1 cellular context compared by ENCODE assay signal in the genomic region with DNA sequence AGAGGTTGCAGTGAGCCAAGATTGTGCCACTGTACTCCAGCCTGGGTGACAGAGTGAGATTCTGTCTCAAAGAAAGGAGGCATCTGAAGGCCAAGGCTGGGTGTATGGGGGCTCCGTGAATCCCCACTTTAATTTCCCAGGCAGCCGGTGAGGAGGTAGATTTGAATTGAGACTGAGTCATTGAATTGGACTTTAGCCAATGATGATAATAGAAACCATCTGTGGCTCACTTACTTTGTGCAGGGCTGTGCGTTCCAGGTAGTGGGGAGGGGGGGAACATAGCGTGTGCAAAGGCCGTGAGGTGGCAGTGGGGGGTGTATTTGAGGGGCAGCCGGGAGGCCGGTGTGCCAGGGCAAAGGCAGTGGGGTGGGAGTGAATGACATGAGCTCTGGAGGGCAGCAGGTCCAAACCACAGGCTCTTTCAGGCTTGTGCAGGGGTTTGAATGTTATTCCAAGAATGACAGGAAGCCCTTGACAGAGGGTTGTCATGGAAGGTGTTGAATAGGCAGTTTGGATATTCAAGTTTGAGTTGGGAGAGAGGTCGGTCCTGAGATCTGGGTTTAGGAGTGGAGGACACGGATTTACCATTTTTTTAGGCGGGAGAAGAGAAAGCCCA.
TF ChIP-seq lines count a peak whose summit lies in the region.

No MANE protein-coding gene starts in this region.

TF ChIP-seq in H1, 55 proteins besides CTCF, POLR2A, EP300 and RAD21:
- TF ChIP-seq POLR2AphosphoS5 (IDR thresholded peaks at IDR 0.05; ENCODE audit: low read depth, low read length) (no peak), USF2 (IDR thresholded peaks at IDR 0.05; ENCODE audit: low read length) (no peak), EGR1 (IDR thresholded peaks at IDR 0.05; ENCODE audit: borderline replicate concordance, low read depth, low read length) (no peak), CBX8 (IDR thresholded peaks at IDR 0.05; ENCODE audit: borderline replicate concordance, low read depth, low read length) (no peak), TEAD4 (IDR thresholded peaks at IDR 0.05; ENCODE audit: low read depth, low read length) (no peak), PHF8 (conservative IDR thresholded peaks at IDR 0.05; ENCODE audit: low read depth, low read length) (no peak), RFX5 (IDR thresholded peaks at IDR 0.05; ENCODE audit: borderline replicate concordance, low read depth, low read length) (no peak), HDAC2 (IDR thresholded peaks at IDR 0.05; ENCODE audit: borderline replicate concordance in 1 of 2, low read depth in 2 of 2, low read length in 2 of 2) (no peak), EZH2 (IDR thresholded peaks at IDR 0.05; ENCODE audit: low read depth, low read length, severe bottlenecking) (no peak), TAF7 (optimal IDR thresholded peaks at IDR 0.05; ENCODE audit: borderline replicate concordance, low read depth, low read length) (no peak), CREB1 (IDR thresholded peaks at IDR 0.05) (no peak), JUN (IDR thresholded peaks at IDR 0.05; ENCODE audit: low read depth, low read length) (no peak), YY1 (IDR thresholded peaks at IDR 0.05; ENCODE audit: low read depth, low read length) (no peak), FOSL1 (IDR thresholded peaks at IDR 0.05; ENCODE audit: insufficient read depth, low read depth, low read length) (no peak), GTF2F1 (IDR thresholded peaks at IDR 0.05; ENCODE audit: borderline replicate concordance, low read depth, low read length) (no peak), CEBPB (IDR thresholded peaks at IDR 0.05; ENCODE audit: low read depth, low read length) (no peak)
